ENCODE assay signal across 11 cellular contexts in the genomic region with DNA sequence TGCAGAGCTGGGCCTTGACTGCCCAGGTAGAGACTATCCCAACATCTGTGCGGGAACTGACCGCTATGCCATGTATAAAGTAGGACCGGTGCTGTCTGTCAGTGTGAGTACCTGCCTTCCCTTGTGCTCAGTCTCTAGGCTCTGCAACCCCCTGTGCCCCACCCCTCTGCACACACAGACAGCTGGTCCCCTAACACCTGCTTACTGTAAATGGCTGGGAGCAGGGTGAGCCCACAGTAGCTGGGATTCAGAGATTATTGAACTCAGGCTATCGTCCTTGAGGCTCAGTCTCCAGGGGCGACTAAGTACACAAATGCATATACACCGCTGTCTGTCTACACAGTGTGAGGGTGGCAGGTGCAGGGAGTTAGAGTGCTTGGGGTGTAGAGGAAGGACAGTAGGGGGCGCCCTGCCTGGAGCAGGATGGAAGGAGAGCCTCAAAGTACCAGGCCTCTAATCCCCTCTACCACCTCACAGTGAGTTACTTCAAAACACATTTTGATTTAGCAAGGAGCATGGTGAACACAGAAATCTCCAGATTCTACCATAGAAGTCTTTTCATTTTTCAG. TPM values are rescaled to one million over a fixed set of nuclear protein-coding genes. Genes with fewer than 3 reads are reported as not detected.
DNase-seq lines count a peak whose midpoint lies in the region; TF ChIP-seq lines count a peak whose summit lies in the region.
"Had no signal": no experiment of that assay in that cellular context is flagged by ENCODE, and none has a peak within 500 bp of the region (broad histone marks: within the 10 kb centered on the region; RNA-seq: fewer than 3 reads in every experiment).

No MANE protein-coding gene starts in this region.

- WGBS in mesendoderm (ENCODE audit: extremely low coverage, insufficient coverage, low lambda C conversion rate), result no CpG with 5 or more reads among the region's 7 CpGs

- H3K4me1 ChIP-seq in CD8-positive, alpha-beta memory T cell (ENCODE audit: insufficient read depth, low read length), result peaks cover 35% of the 10 kb centered on the region
- H3K4me1 ChIP-seq in Karpas-422 (ENCODE audit: low read length) (no peaks in the 10 kb centered on the region), mesendoderm (ENCODE audit: control insufficient read depth, low read depth, low read length) (no peaks in the 10 kb centered on the region), ascending aorta (peaks cover 0 to 7% of the 10 kb centered on the region in 2 donors)
- H3K4me1 ChIP-seq: Peyer's patch had no signal

- no peak overlapping the region for H3K27ac ChIP-seq in CD8-positive, alpha-beta memory T cell (ENCODE audit: low read depth, low read length)
- no peak overlapping the region for H3K27ac ChIP-seq in Karpas-422 (ENCODE audit: low read length)
- H3K27ac ChIP-seq in mesendoderm (ENCODE audit: low read depth, low read length), result no peak overlapping the region
- no peak overlapping the region for H3K27ac ChIP-seq in ascending aorta
- H3K27ac ChIP-seq: Peyer's patch had no signal

- H3K9me2 ChIP-seq in Karpas-422 (replicated peaks; ENCODE audit: insufficient read depth, low read length), result no peaks in the 10 kb centered on the region

- no peak overlapping the region for H3K56ac ChIP-seq in mesendoderm (ENCODE audit: low read length)

- H2AK5ac ChIP-seq in mesendoderm (ENCODE audit: low read length), result no peak overlapping the region

- no peak overlapping the region for H3K4me3 ChIP-seq in CD8-positive, alpha-beta memory T cell (ENCODE audit: low read length)
- H3K4me3 ChIP-seq in Karpas-422 (ENCODE audit: low read length), result no peak overlapping the region
- H3K4me3 ChIP-seq in mesendoderm (ENCODE audit: low read length), result no peak overlapping the region
- H3K4me3 ChIP-seq in ascending aorta, result no peak overlapping the region
- H3K4me3 ChIP-seq: Peyer's patch had no signal

- no peak for TF ChIP-seq CTCF in ascending aorta (IDR thresholded peaks at IDR 0.05)

- H4K5ac ChIP-seq in mesendoderm (ENCODE audit: low read length), result no peak overlapping the region

- no peak overlapping the region for H3K23ac ChIP-seq in mesendoderm (ENCODE audit: low read length)

- no peaks in the 10 kb centered on the region for H4K20me1 ChIP-seq in Karpas-422 (ENCODE audit: insufficient read depth, low read depth, low read length)

- intact Hi-C loops in ascending aorta (cut with DNase I), result no loop called here

- peaks cover 48 to 59% (median 56%) of the 10 kb centered on the region in 3 donors for H3K4me1 Mint-ChIP-seq in CD8-positive, alpha-beta memory T cell
- peaks cover 34% of the 10 kb centered on the region for H3K4me1 Mint-ChIP-seq in activated naive CD8-positive, alpha-beta T cell treated with anti-CD3 and anti-CD28 coated beads for 36 hours
- peaks cover 39% of the 10 kb centered on the region for H3K4me1 Mint-ChIP-seq in T-helper 2 cell treated with Interferon-gamma antibody and Interleukin-4, amounts not matched to agents 5 μg/mL and 100 μg/mL, for 36 hours (ENCODE audit: low read depth)

- no peak overlapping the region for H3K4me2 ChIP-seq in Karpas-422 (ENCODE audit: low read depth, low read length, poor library complexity, severe bottlenecking)
- H3K4me2 ChIP-seq in mesendoderm (ENCODE audit: low read length), result no peak overlapping the region

- no peaks in the 10 kb centered on the region for H3K9me3 Mint-ChIP-seq in CD8-positive, alpha-beta memory T cell
- no peaks in the 10 kb centered on the region for H3K9me3 Mint-ChIP-seq in activated naive CD8-positive, alpha-beta T cell treated with anti-CD3 and anti-CD28 coated beads for 36 hours
- H3K9me3 Mint-ChIP-seq in T-helper 2 cell treated with Interferon-gamma antibody and Interleukin-4, amounts not matched to agents 5 μg/mL and 100 μg/mL, for 36 hours, result no peaks in the 10 kb centered on the region

- peaks cover 24 to 89% (median 39%) of the 10 kb centered on the region in 3 donors for H3K36me3 Mint-ChIP-seq in CD8-positive, alpha-beta memory T cell
- H3K36me3 Mint-ChIP-seq in activated naive CD8-positive, alpha-beta T cell treated with anti-CD3 and anti-CD28 coated beads for 36 hours, result peaks cover 44% of the 10 kb centered on the region
- peaks cover 80% of the 10 kb centered on the region for H3K36me3 Mint-ChIP-seq in T-helper 2 cell treated with Interferon-gamma antibody and Interleukin-4, amounts not matched to agents 5 μg/mL and 100 μg/mL, for 36 hours (ENCODE audit: low read depth)

- H2AFZ ChIP-seq in Karpas-422 (ENCODE audit: low read length), result no peak overlapping the region

- CTCF ChIA-PET in CD8-positive, alpha-beta memory T cell (lab: Charles Lee), result interaction anchor here (0.7 to 12.9 kb wide), 5 partner anchors 8 to 157 kb away, joined by 3 to 140 read pairs (median 15); partner anchors contain the start of gene UPP1

- H3K4ac ChIP-seq in mesendoderm (ENCODE audit: low read depth, low read length), result no peak overlapping the region

- no peaks in the 10 kb centered on the region for H3K27me3 ChIP-seq in CD8-positive, alpha-beta memory T cell (ENCODE audit: insufficient read depth, low read length, poor library complexity, severe bottlenecking)
- no peaks in the 10 kb centered on the region for H3K27me3 ChIP-seq in Karpas-422 (ENCODE audit: low read length)
- H3K27me3 ChIP-seq in mesendoderm (ENCODE audit: insufficient read depth, low read length, poor library complexity), result no peaks in the 10 kb centered on the region
- H3K27me3 ChIP-seq in ascending aorta, result no peaks in the 10 kb centered on the region
- H3K27me3 ChIP-seq: Peyer's patch had no signal

- H3K9ac ChIP-seq in Karpas-422 (ENCODE audit: low read length) (no peak overlapping the region), mesendoderm (ENCODE audit: low read length) (no peak overlapping the region)

- no peak overlapping the region for H3K18ac ChIP-seq in mesendoderm (ENCODE audit: low read length)

- POLR2A ChIA-PET in CD8-positive, alpha-beta memory T cell (lab: Charles Lee), result interaction anchor here (0.6 kb wide), 1 partner anchor 120 kb away, joined by 4 read pairs; no protein-coding TSS in a partner anchor

- no peaks in the 10 kb centered on the region for H3K27me3 Mint-ChIP-seq in CD8-positive, alpha-beta memory T cell
- H3K27me3 Mint-ChIP-seq in activated naive CD8-positive, alpha-beta T cell treated with anti-CD3 and anti-CD28 coated beads for 36 hours, result no peaks in the 10 kb centered on the region
- no peaks in the 10 kb centered on the region for H3K27me3 Mint-ChIP-seq in T-helper 2 cell treated with Interferon-gamma antibody and Interleukin-4, amounts not matched to agents 5 μg/mL and 100 μg/mL, for 36 hours (ENCODE audit: low read depth)
- H3K27me3 Mint-ChIP-seq: activated naive CD8-positive, alpha-beta T cell had no signal

- H2BK15ac ChIP-seq in mesendoderm (replicated peaks; ENCODE audit: low read depth), result no peak overlapping the region

- no peak overlapping the region for H4K8ac ChIP-seq in mesendoderm (ENCODE audit: low read depth, low read length)

- H3K9me3 ChIP-seq in CD8-positive, alpha-beta memory T cell (ENCODE audit: low read length), result no peaks in the 10 kb centered on the region
- H3K9me3 ChIP-seq in Karpas-422 (ENCODE audit: low read length) (no peaks in the 10 kb centered on the region), ascending aorta (no peaks in the 10 kb centered on the region)
- H3K9me3 ChIP-seq: Peyer's patch had no signal

- no peak overlapping the region for H3K4me3 Mint-ChIP-seq in CD8-positive, alpha-beta memory T cell
- no peak overlapping the region for H3K4me3 Mint-ChIP-seq in activated naive CD8-positive, alpha-beta T cell treated with anti-CD3 and anti-CD28 coated beads for 36 hours
- no peak overlapping the region for H3K4me3 Mint-ChIP-seq in T-helper 2 cell treated with Interferon-gamma antibody and Interleukin-4, amounts not matched to agents 5 μg/mL and 100 μg/mL, for 36 hours
- H3K4me3 Mint-ChIP-seq: activated naive CD8-positive, alpha-beta T cell had no signal

- no peak overlapping the region for H2BK120ac ChIP-seq in mesendoderm (ENCODE audit: low read depth, low read length)

- no peak overlapping the region for H2BK5ac ChIP-seq in mesendoderm (ENCODE audit: low read length)

- peaks cover 5% of the 10 kb centered on the region for H3K79me1 ChIP-seq in mesendoderm (ENCODE audit: low read length)

- no peaks in the 10 kb centered on the region for H3K79me2 ChIP-seq in Karpas-422 (ENCODE audit: low read length)
- H3K79me2 ChIP-seq in mesendoderm (ENCODE audit: control insufficient read depth, insufficient read depth, low read length), result no peaks in the 10 kb centered on the region

- H3K36me3 ChIP-seq in CD8-positive, alpha-beta memory T cell (ENCODE audit: insufficient read depth, low read length), result peaks cover 49% of the 10 kb centered on the region
- no peaks in the 10 kb centered on the region for H3K36me3 ChIP-seq in Karpas-422 (ENCODE audit: insufficient read depth, low read length)
- peaks cover 14% of the 10 kb centered on the region for H3K36me3 ChIP-seq in mesendoderm (ENCODE audit: control insufficient read depth, insufficient read depth, low read length)
- H3K36me3 ChIP-seq in ascending aorta, result peaks cover 52 to 67% of the 10 kb centered on the region in 2 donors

- H3K27ac Mint-ChIP-seq in CD8-positive, alpha-beta memory T cell, result peak overlapping the region; percentile 56 to 94 (median 79)
- peak overlapping the region; percentile 34 for H3K27ac Mint-ChIP-seq in activated naive CD8-positive, alpha-beta T cell treated with anti-CD3 and anti-CD28 coated beads for 36 hours
- no peak overlapping the region for H3K27ac Mint-ChIP-seq in T-helper 2 cell treated with Interferon-gamma antibody and Interleukin-4, amounts not matched to agents 5 μg/mL and 100 μg/mL, for 36 hours

- DNase-seq in CD8-positive, alpha-beta memory T cell, result no peak
- DNase-seq in Karpas-422, result peak; percentile 68
- no peak for DNase-seq in activated naive CD8-positive, alpha-beta T cell treated with anti-CD3 and anti-CD28 coated beads for 36 hours
- DNase-seq in mesendoderm, result peak; percentile 48
- no peak for DNase-seq in T-helper 2 cell treated with Interferon-gamma antibody and Interleukin-4, amounts not matched to agents 5 μg/mL and 100 μg/mL, for 36 hours (ENCODE audit: low spot score)
- DNase-seq in NOMO-1 treated with dmso at 0.1 percent for 144 hours (lab: John Stamatoyannopoulos, UW; ENCODE audit: unreplicated experiment), result no peak
- no peak for DNase-seq in ascending aorta (ENCODE audit: low spot score in 2 of 2)
- no peak for DNase-seq in foreskin melanocyte
- DNase-seq: Peyer's patch, small intestine had no signal

RNA-seq across cellular contexts. Expression of gene UPP1, which starts 12.9 kb away (rescaled TPM):
- total RNA-seq in CD8-positive, alpha-beta memory T cell, result 10 to 100 TPM; 92.3 to 93.1 TPM
- 106 TPM for polyA plus RNA-seq in CD8-positive, alpha-beta memory T cell
- 2.0 and 14.5 TPM in 2 replicates for total RNA-seq in Karpas-422 (2014; rRNA removed; shearing (Covaris generic); ENCODE audit: low replicate concordance)
- total RNA-seq in activated naive CD8-positive, alpha-beta T cell treated with anti-CD3 and anti-CD28 coated beads for 36 hours, result 10 to 100 TPM; 45.3 to 51.1 TPM
- 28.8 TPM for polyA plus RNA-seq in mesendoderm (2013, experiment 1 of 2)
- 31.4 TPM for polyA plus RNA-seq in mesendoderm (2013, experiment 2 of 2)
- 21.1 TPM for total RNA-seq in ascending aorta

Comparison
In these comparisons a context has a peak if more than half of its experiments do, and no peak if none do; other contexts are left out.
1. DNase-seq: peak in Karpas-422 (single experiment) and mesendoderm (single experiment); none in CD8-positive, alpha-beta memory T cell (0 of 5), activated naive CD8-positive, alpha-beta T cell treated with anti-CD3 and anti-CD28 coated beads for 36 hours (single experiment), T-helper 2 cell treated with Interferon-gamma antibody and Interleukin-4, amounts not matched to agents 5 μg/mL and 100 μg/mL, for 36 hours (single experiment), NOMO-1 treated with dmso at 0.1 percent for 144 hours (single experiment), ascending aorta (0 of 2) and foreskin melanocyte (single experiment).